Comparison of ENCODE assay signal across 1 cellular context in genomic region chr10:46094931-46095755, GRCh38.
TF ChIP-seq lines count a peak whose summit lies in the region.

No MANE protein-coding gene starts in this region.

TF ChIP-seq in H1, 55 proteins besides CTCF, POLR2A, EP300 and RAD21 (continued from another document):
- TF ChIP-seq ATF2 (IDR thresholded peaks at IDR 0.05; ENCODE audit: low read length): no peak
- no peak for TF ChIP-seq CEBPB (IDR thresholded peaks at IDR 0.05; ENCODE audit: low read depth, low read length)
- no peak for TF ChIP-seq TAF7 (optimal IDR thresholded peaks at IDR 0.05; ENCODE audit: borderline replicate concordance, low read depth, low read length)
- no peak for TF ChIP-seq GTF2F1 (IDR thresholded peaks at IDR 0.05; ENCODE audit: borderline replicate concordance, low read depth, low read length)
- no peak for TF ChIP-seq ZNF274 (IDR thresholded peaks at IDR 0.05; ENCODE audit: borderline replicate concordance, extremely low read depth, low read length)
- TF ChIP-seq SP4 (IDR thresholded peaks at IDR 0.05; ENCODE audit: low read length): no peak
- no peak for TF ChIP-seq MAFK (IDR thresholded peaks at IDR 0.05; ENCODE audit: low read depth, low read length)
- TF ChIP-seq PHF8 (conservative IDR thresholded peaks at IDR 0.05; ENCODE audit: low read depth, low read length): no peak
TF ChIP-seq in H1: peak in this region for 0.
